In genomic region chr12:94193623-94194022, GRCh38 we compare ENCODE assay signal across 22 cellular contexts. TPM values are rescaled to one million over a fixed set of nuclear protein-coding genes. Genes with fewer than 3 reads are reported as not detected.
"Had no signal": no experiment of that assay in that cellular context is flagged by ENCODE, and none has a peak within 500 bp of the region (broad histone marks: within the 10 kb centered on the region; RNA-seq: fewer than 3 reads in every experiment).

No MANE protein-coding gene starts in this region.

- H3K4me1 Mint-ChIP-seq: activated naive CD8-positive, alpha-beta T cell treated with anti-CD3 and anti-CD28 coated beads for 36 hours had no signal

- H3K27ac Mint-ChIP-seq: activated naive CD8-positive, alpha-beta T cell treated with anti-CD3 and anti-CD28 coated beads for 36 hours had no signal

- H3K27me3 Mint-ChIP-seq: activated naive CD8-positive, alpha-beta T cell treated with anti-CD3 and anti-CD28 coated beads for 36 hours; effector memory CD8-positive, alpha-beta T cell; stimulated activated naive CD8-positive, alpha-beta T cell treated with anti-CD3 and anti-CD28 coated beads, Interleukin-15, amount 100 ng/mL, for 72 hours had no signal

- H3K9me3 ChIP-seq: colonic mucosa, ovary, transverse colon, uterus had no signal

- H3K9me3 Mint-ChIP-seq: effector memory CD8-positive, alpha-beta T cell had no signal

- DNase-seq: activated CD4-positive, alpha-beta T cell treated with anti-CD3 and anti-CD28 coated beads for 1 hour; activated CD4-positive, alpha-beta T cell treated with anti-CD3 and anti-CD28 coated beads, Interleukin-2, amount 50 U/mL, for 1 hour; activated naive CD4-positive, alpha-beta T cell treated with Interleukin-2 at 50 U/mL for 16 hours; activated naive CD8-positive, alpha-beta T cell treated with anti-CD3 and anti-CD28 coated beads for 36 hours; activated T-cell treated with anti-CD3 and anti-CD28 coated beads, Interleukin-2, amount 50 U/mL, for 48 hours; colonic mucosa; dorsolateral prefrontal cortex; effector memory CD8-positive, alpha-beta T cell; glutamatergic neuron; hippocampal formation; left ventricle myocardium superior; mammary epithelial cell; midbrain; natural killer cell; ovary; right cardiac atrium; stimulated activated CD4-positive, alpha-beta T cell treated with anti-CD3 and anti-CD28 coated beads, Interleukin-4, amount 100 ng/mL, for 24 hours; stimulated activated naive CD8-positive, alpha-beta T cell treated with anti-CD3 and anti-CD28 coated beads, Interleukin-15, amount 100 ng/mL, for 72 hours; transverse colon; uterus had no signal

- H3K36me3 ChIP-seq: colonic mucosa, ovary, transverse colon, uterus had no signal

- H3K4me1 ChIP-seq: colonic mucosa, transverse colon, uterus had no signal

- H3K27ac ChIP-seq: colonic mucosa, dorsolateral prefrontal cortex, ovary, transverse colon, uterus had no signal

- ATAC-seq: effector memory CD8-positive, alpha-beta T cell; esophagus mucosa; left ventricle myocardium superior; natural killer cell; right cardiac atrium; stimulated activated naive CD8-positive, alpha-beta T cell treated with anti-CD3 and anti-CD28 coated beads, Interleukin-15, amount 100 ng/mL, for 72 hours had no signal

- H3K4me3 Mint-ChIP-seq: activated naive CD8-positive, alpha-beta T cell treated with anti-CD3 and anti-CD28 coated beads for 36 hours; effector memory CD8-positive, alpha-beta T cell; natural killer cell; stimulated activated naive CD8-positive, alpha-beta T cell treated with anti-CD3 and anti-CD28 coated beads, Interleukin-15, amount 100 ng/mL, for 72 hours had no signal

- H3K27me3 ChIP-seq: colonic mucosa, dorsolateral prefrontal cortex, ovary, transverse colon, uterus had no signal

- H3K4me3 ChIP-seq: colonic mucosa, dorsolateral prefrontal cortex, ovary, transverse colon, uterus had no signal

RNA-seq across cellular contexts. Expression of gene PLXNC1, which starts 45.2 kb away (rescaled TPM):
- polyA plus RNA-seq: endothelial cell of umbilical vein had no signal
